In the genomic region with DNA sequence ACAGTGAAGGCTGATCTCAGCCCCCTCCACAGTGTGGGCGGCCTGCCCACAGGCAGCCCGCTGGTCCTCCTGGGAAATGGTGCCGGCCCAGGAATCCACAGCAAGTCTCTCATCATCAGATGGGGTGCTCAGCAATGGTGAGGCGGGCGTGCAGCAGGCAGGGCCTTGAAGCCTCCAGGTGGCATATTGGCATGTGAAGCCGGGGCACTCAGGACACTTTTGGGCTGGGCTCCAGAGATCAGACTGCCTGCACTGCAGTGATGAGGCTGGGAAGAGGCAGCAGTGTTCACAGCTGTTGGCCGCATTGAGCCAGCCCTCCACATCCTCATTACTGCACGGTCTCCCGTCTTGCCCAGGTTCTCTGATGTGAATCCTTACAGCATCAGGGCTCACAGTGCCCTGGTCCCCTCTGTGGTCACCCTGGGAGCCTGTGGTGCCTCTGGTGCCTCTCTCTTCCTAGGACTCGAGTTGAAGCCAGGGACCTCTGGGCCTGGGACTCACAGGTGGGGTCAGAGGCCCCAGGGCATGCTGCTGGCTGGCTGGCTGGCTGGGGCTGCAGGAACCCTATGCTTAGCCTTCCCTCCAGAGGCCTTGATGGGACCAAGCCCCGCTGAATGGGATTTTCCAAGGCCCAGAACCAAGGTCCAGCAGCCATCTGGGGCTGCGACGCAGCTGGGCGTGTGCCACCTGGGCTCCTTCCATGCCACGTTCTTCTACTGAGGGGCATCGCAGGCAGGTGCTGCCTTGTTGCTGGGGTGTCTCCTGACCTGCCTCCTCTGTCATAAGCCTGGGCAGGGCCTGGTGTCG, we compare ENCODE assay signal across 17 cellular contexts. TPM values are rescaled to one million over a fixed set of nuclear protein-coding genes. Genes with fewer than 3 reads are reported as not detected.
DNase-seq lines count a peak whose midpoint lies in the region; ATAC-seq and TF ChIP-seq lines count a peak whose summit lies in the region.
"Had no signal": no experiment of that assay in that cellular context is flagged by ENCODE, and none has a peak within 500 bp of the region (broad histone marks: within the 10 kb centered on the region; RNA-seq: fewer than 3 reads in every experiment).

No MANE protein-coding gene starts in this region.

- H3K9ac ChIP-seq in endodermal cell (ENCODE audit: extremely low read depth, low read length, poor library complexity, severe bottlenecking), result no peak overlapping the region
- H3K9ac ChIP-seq: GM23248 had no signal

- peaks cover 11% of the 10 kb centered on the region for H3K4me1 Mint-ChIP-seq in endodermal cell
- H3K4me1 Mint-ChIP-seq in effector memory CD8-positive, alpha-beta T cell (ENCODE audit: low read depth in 2 of 2), result no peaks in the 10 kb centered on the region

- no peaks in the 10 kb centered on the region for H3K27me3 Mint-ChIP-seq in endodermal cell (ENCODE audit: insufficient read depth)
- no peaks in the 10 kb centered on the region for H3K27me3 Mint-ChIP-seq in effector memory CD8-positive, alpha-beta T cell
- H3K27me3 Mint-ChIP-seq: activated CD8-positive, alpha-beta T cell treated with anti-CD3 and anti-CD28 coated beads for 36 hours had no signal

- no peaks in the 10 kb centered on the region for H3K9me3 Mint-ChIP-seq in endodermal cell
- H3K9me3 Mint-ChIP-seq in effector memory CD8-positive, alpha-beta T cell, result no peaks in the 10 kb centered on the region
- H3K9me3 Mint-ChIP-seq: activated CD8-positive, alpha-beta T cell treated with anti-CD3 and anti-CD28 coated beads for 36 hours had no signal

- no peaks in the 10 kb centered on the region for H3K27me3 ChIP-seq in endodermal cell (ENCODE audit: control insufficient read depth, insufficient read depth, low read length, poor library complexity, severe bottlenecking)
- H3K27me3 ChIP-seq in sigmoid colon, result no peaks in the 10 kb centered on the region
- H3K27me3 ChIP-seq: BE2C, gastroesophageal sphincter, left lung had no signal

- H3K9me3 ChIP-seq in endodermal cell (ENCODE audit: control insufficient read depth, low read length) (no peaks in the 10 kb centered on the region), sigmoid colon (no peaks in the 10 kb centered on the region)
- H3K9me3 ChIP-seq: BE2C, gastroesophageal sphincter, left lung had no signal

- no peak for ATAC-seq in GM18505 (IDR thresholded peaks at IDR 0.05; ENCODE audit: unreplicated experiment)
- ATAC-seq in effector memory CD8-positive, alpha-beta T cell (replicated peaks), result no peak
- ATAC-seq: gastroesophageal sphincter had no signal

- intact Hi-C loops in sigmoid colon (cut with DNase I), result no loop called here

- H3K36me3 ChIP-seq in endodermal cell (ENCODE audit: control insufficient read depth, insufficient read depth, low read length), result no peaks in the 10 kb centered on the region
- H3K36me3 ChIP-seq in sigmoid colon, result no peaks in the 10 kb centered on the region
- H3K36me3 ChIP-seq: BE2C, gastroesophageal sphincter, left lung had no signal

- in situ Hi-C loops in GM13976 (cut with MboI; ENCODE audit: low sequenced_read_pairs, unreplicated experiment), result no loop called here

- TF ChIP-seq CTCF in LNCaP clone FGC (IDR thresholded peaks at IDR 0.05; ENCODE audit: control insufficient read depth, extremely low read depth, insufficient read depth) (no peak), endodermal cell (conservative IDR thresholded peaks at IDR 0.05) (no peak), sigmoid colon (IDR thresholded peaks at IDR 0.05) (no peak), GM13976 (IDR thresholded peaks at IDR 0.05; ENCODE audit: borderline replicate concordance, control extremely low read depth, extremely low read depth, insufficient read depth, missing control alignments) (no peak)

- peak; percentile 24 for TF ChIP-seq POLR2A in GM18505 (IDR thresholded peaks at IDR 0.05; ENCODE audit: borderline replicate concordance, extremely low read depth, insufficient read depth, insufficient read length)
- TF ChIP-seq POLR2A in sigmoid colon (IDR thresholded peaks at IDR 0.05), result no peak

- TF ChIP-seq EP300 in sigmoid colon (IDR thresholded peaks at IDR 0.05), result no peak

- 95 to 98% methylated on average over 12 to 17 of the region's 17 CpGs for WGBS in endodermal cell (ENCODE audit: insufficient coverage in 1 of 2, insufficient read length in 1 of 2), 2 experiments
- 90 to 93% methylated on average over 17 of the region's 17 CpGs for WGBS in sigmoid colon, 2 donors

- H3K27ac Mint-ChIP-seq in endodermal cell, result no peak overlapping the region
- peak overlapping the region in 1 of 2 donors; percentile 23 for H3K27ac Mint-ChIP-seq in effector memory CD8-positive, alpha-beta T cell
- H3K27ac Mint-ChIP-seq: activated CD8-positive, alpha-beta T cell treated with anti-CD3 and anti-CD28 coated beads for 36 hours had no signal

- no peaks in the 10 kb centered on the region for H3K36me3 Mint-ChIP-seq in endodermal cell (ENCODE audit: low read depth)
- no peaks in the 10 kb centered on the region for H3K36me3 Mint-ChIP-seq in effector memory CD8-positive, alpha-beta T cell (ENCODE audit: insufficient read depth)

- H3K4me3 Mint-ChIP-seq in endodermal cell, result no peak overlapping the region
- H3K4me3 Mint-ChIP-seq in effector memory CD8-positive, alpha-beta T cell, result no peak overlapping the region
- H3K4me3 Mint-ChIP-seq: activated CD8-positive, alpha-beta T cell treated with anti-CD3 and anti-CD28 coated beads for 36 hours had no signal

- peak; percentile 2 for DNase-seq in LNCaP clone FGC (ENCODE audit: low read depth)
- DNase-seq in endodermal cell, result peak; percentile 42
- DNase-seq in sigmoid colon, result peak; percentile 52
- DNase-seq in effector memory CD8-positive, alpha-beta T cell, result no peak
- no peak for DNase-seq in NCI-H2227 (lab: John Stamatoyannopoulos, UW; ENCODE audit: unreplicated experiment)
- no peak for DNase-seq in GM13976 (ENCODE audit: low spot score)
- DNase-seq: activated CD8-positive, alpha-beta T cell treated with anti-CD3 and anti-CD28 coated beads for 36 hours; BE2C; NCI-H1092 treated with DMSO at 0.1 percent for 48 hours; NCI-H524 treated with DMSO at 0.1 percent for 48 hours had no signal

- H3K27ac ChIP-seq in endodermal cell (ENCODE audit: low read depth, low read length), result no peak overlapping the region
- no peak overlapping the region for H3K27ac ChIP-seq in sigmoid colon
- H3K27ac ChIP-seq: gastroesophageal sphincter, GM23248, left lung had no signal

- H3K4me1 ChIP-seq in endodermal cell (ENCODE audit: control insufficient read depth, insufficient read depth, low read length) (no peaks in the 10 kb centered on the region), sigmoid colon (no peaks in the 10 kb centered on the region)
- H3K4me1 ChIP-seq: BE2C, gastroesophageal sphincter, left lung had no signal

- H3K4me3 ChIP-seq in LNCaP clone FGC (ENCODE audit: low read depth, low read length) (no peak overlapping the region), endodermal cell (ENCODE audit: low read length) (no peak overlapping the region), sigmoid colon (no peak overlapping the region)
- H3K4me3 ChIP-seq: gastroesophageal sphincter, GM23248, left lung had no signal

RNA-seq across cellular contexts. Expression of a gene that starts 48.6 kb away (rescaled TPM):
- total RNA-seq in endodermal cell (1 to 10 TPM in 1 of 2 donors, under 1 TPM in 1; 0.97 to 1.6 TPM), sigmoid colon (not detected)
- polyA plus RNA-seq in endodermal cell (2013, experiment 1 of 2), result 0.21 TPM
- polyA plus RNA-seq in endodermal cell (2013, experiment 2 of 2), result 0.33 TPM
- 10 to 100 TPM in 1 of 3 donors, not detected in 2; 15.2 TPM for polyA plus RNA-seq in sigmoid colon
- total RNA-seq: activated CD8-positive, alpha-beta T cell treated with anti-CD3 and anti-CD28 coated beads for 36 hours; dermis microvascular lymphatic vessel endothelial cell; GM23248; HT1080; renal cortical epithelial cell had no signal
- polyA plus RNA-seq: GM23248 had no signal

Comparison
In these comparisons a context has a peak if more than half of its experiments do, and no peak if none do; other contexts are left out.
1. DNase-seq: peak in LNCaP clone FGC (single experiment), endodermal cell (single experiment) and sigmoid colon (single experiment); none in effector memory CD8-positive, alpha-beta T cell (0 of 3), NCI-H2227 (single experiment) and GM13976 (single experiment).